ENCODE assay signal across 14 cellular contexts in genomic region chrX:24282381-24283121, GRCh38. TPM values are rescaled to one million over a fixed set of nuclear protein-coding genes. Genes with fewer than 3 reads are reported as not detected.
DNase-seq lines count a peak whose midpoint lies in the region; ATAC-seq and TF ChIP-seq lines count a peak whose summit lies in the region.
"Had no signal": no experiment of that assay in that cellular context is flagged by ENCODE, and none has a peak within 500 bp of the region (broad histone marks: within the 10 kb centered on the region; RNA-seq: fewer than 3 reads in every experiment).

No MANE protein-coding gene starts in this region.

- H4K8ac ChIP-seq in IMR-90 (ENCODE audit: low read depth in 2 of 2, low read length in 2 of 2) = no peak overlapping the region

- no peaks in the 10 kb centered on the region for H3K36me3 Mint-ChIP-seq in nephron progenitor cell (ENCODE audit: low read depth)
- no peaks in the 10 kb centered on the region for H3K36me3 Mint-ChIP-seq in activated CD8-positive, alpha-beta memory T cell treated with anti-CD3 and anti-CD28 coated beads, Interleukin-2, amount 10 ng/mL, durations not matched to agents 7 days and 5 days

- POLR2A ChIA-PET in IMR-90 (lab: Charles Lee; ENCODE audit: unreplicated experiment) = no interaction called here

- peak overlapping the region; percentile 72 for H2AFZ ChIP-seq in IMR-90 (replicated peaks; ENCODE audit: low read length, poor library complexity)

- peak overlapping the region; percentile 72 for H3K4me3 Mint-ChIP-seq in nephron progenitor cell
- H3K4me3 Mint-ChIP-seq in activated CD8-positive, alpha-beta memory T cell treated with anti-CD3 and anti-CD28 coated beads, Interleukin-2, amount 10 ng/mL, durations not matched to agents 7 days and 5 days = no peak overlapping the region
- H3K4me3 Mint-ChIP-seq: activated CD4-positive, alpha-beta memory T cell treated with anti-CD3 and anti-CD28 coated beads, Interleukin-2, amount 10 ng/mL, durations not matched to agents 7 days and 5 days had no signal

- no peak overlapping the region for H2BK15ac ChIP-seq in IMR-90 (ENCODE audit: low read depth, low read length)

- H3K23ac ChIP-seq in IMR-90 (ENCODE audit: low read depth, low read length) = no peak overlapping the region

- ATAC-seq in IMR-90 (ENCODE audit: low read depth) (peak; percentile 57), HG03442 (IDR thresholded peaks at IDR 0.05; ENCODE audit: unreplicated experiment) (no peak)
- no peak for ATAC-seq in activated CD8-positive, alpha-beta memory T cell treated with anti-CD3 and anti-CD28 coated beads, Interleukin-2, amount 10 ng/mL, durations not matched to agents 7 days and 5 days
- ATAC-seq: esophagus mucosa, HCT116 had no signal

- peaks cover 2% of the 10 kb centered on the region; the same call in 1 of the 2 replicates for H3K4me1 ChIP-seq in IMR-90 (ENCODE audit: control insufficient read depth, insufficient read depth, low read length)
- H3K4me1 ChIP-seq in endocrine pancreas (ENCODE audit: control insufficient read depth, insufficient read depth, low read length) = peaks cover 3% of the 10 kb centered on the region
- H3K4me1 ChIP-seq: Caco-2 had no signal

- no peaks in the 10 kb centered on the region for H4K20me1 ChIP-seq in IMR-90 (ENCODE audit: insufficient read depth, low read length)

- no peaks in the 10 kb centered on the region for H3K79me1 ChIP-seq in IMR-90 (ENCODE audit: low read depth in 1 of 2, low read length in 2 of 2)

- H3K4me3 ChIP-seq in IMR-90 (ENCODE audit: insufficient read depth, low read depth, low read length) (no peak overlapping the region), endocrine pancreas (ENCODE audit: control insufficient read depth, insufficient read depth, low read length) (peak overlapping the region; percentile 14)
- H3K4me3 ChIP-seq: thoracic aorta had no signal

- no peak overlapping the region for H3K14ac ChIP-seq in IMR-90 (replicated peaks; ENCODE audit: low read depth, low read length)

- no peak overlapping the region for H2BK5ac ChIP-seq in IMR-90 (ENCODE audit: low read depth, low read length, poor library complexity, severe bottlenecking)

- dilution Hi-C loops in IMR-90 (cut with HindIII; ENCODE audit: low sequenced_read_pairs, unreplicated experiment) = no loop called here

- intact Hi-C loops in IMR-90 (cut with micrococcal nuclease) = no loop called here

- peaks cover 45% of the 10 kb centered on the region for H3K4me1 Mint-ChIP-seq in nephron progenitor cell
- H3K4me1 Mint-ChIP-seq in activated CD8-positive, alpha-beta memory T cell treated with anti-CD3 and anti-CD28 coated beads, Interleukin-2, amount 10 ng/mL, durations not matched to agents 7 days and 5 days = no peaks in the 10 kb centered on the region
- H3K4me1 Mint-ChIP-seq: activated CD4-positive, alpha-beta memory T cell treated with anti-CD3 and anti-CD28 coated beads, Interleukin-2, amount 10 ng/mL, durations not matched to agents 7 days and 5 days had no signal

- H3K9me3 ChIP-seq in IMR-90 (ENCODE audit: control insufficient read depth, insufficient read depth, low read length) = no peaks in the 10 kb centered on the region
- H3K9me3 ChIP-seq in endocrine pancreas (ENCODE audit: control insufficient read depth, low read length) = no peaks in the 10 kb centered on the region
- H3K9me3 ChIP-seq: Caco-2, thoracic aorta had no signal

- H3K4me2 ChIP-seq in IMR-90 (ENCODE audit: low read depth, low read length) = peak overlapping the region; percentile 62; the same call in 1 of the 2 replicates

- TF ChIP-seq POLR2A in IMR-90 (IDR thresholded peaks at IDR 0.05; ENCODE audit: low read depth, low read length) = no peak

- peak overlapping the region; percentile 93 for H3K27ac Mint-ChIP-seq in nephron progenitor cell
- no peak overlapping the region for H3K27ac Mint-ChIP-seq in activated CD8-positive, alpha-beta memory T cell treated with anti-CD3 and anti-CD28 coated beads, Interleukin-2, amount 10 ng/mL, durations not matched to agents 7 days and 5 days
- H3K27ac Mint-ChIP-seq: activated CD4-positive, alpha-beta memory T cell treated with anti-CD3 and anti-CD28 coated beads, Interleukin-2, amount 10 ng/mL, durations not matched to agents 7 days and 5 days had no signal

- TF ChIP-seq RAD21 in IMR-90 (IDR thresholded peaks at IDR 0.05; ENCODE audit: low read length) = no peak

- H2BK120ac ChIP-seq in IMR-90 (ENCODE audit: low read depth, low read length) = no peak overlapping the region

- H3K9me3 Mint-ChIP-seq in nephron progenitor cell = peaks cover 7% of the 10 kb centered on the region
- H3K9me3 Mint-ChIP-seq in activated CD8-positive, alpha-beta memory T cell treated with anti-CD3 and anti-CD28 coated beads, Interleukin-2, amount 10 ng/mL, durations not matched to agents 7 days and 5 days (ENCODE audit: low read depth) = no peaks in the 10 kb centered on the region
- H3K9me3 Mint-ChIP-seq: activated CD4-positive, alpha-beta memory T cell treated with anti-CD3 and anti-CD28 coated beads, Interleukin-2, amount 10 ng/mL, durations not matched to agents 7 days and 5 days had no signal

- no TSS peak for BruUV-seq in IMR-90 (replicated peaks; lab: Mats Ljungman, UMichigan)

- H2BK20ac ChIP-seq in IMR-90 (ENCODE audit: low read depth, low read length) = no peak overlapping the region

- H4K5ac ChIP-seq in IMR-90 (ENCODE audit: low read depth, low read length) = no peak overlapping the region

- H3K9ac ChIP-seq in IMR-90 (ENCODE audit: low read depth, low read length) (no peak overlapping the region), endocrine pancreas (ENCODE audit: control insufficient read depth, insufficient read depth, low read length) (no peak overlapping the region)

- H3K18ac ChIP-seq in IMR-90 (ENCODE audit: low read depth, low read length) = no peak overlapping the region

- CTCF ChIA-PET in IMR-90 (lab: Yijun Ruan, JAX) = no interaction called here
- CTCF ChIA-PET in activated CD8-positive, alpha-beta memory T cell treated with anti-CD3 and anti-CD28 coated beads, Interleukin-2, amount 10 ng/mL, durations not matched to agents 7 days and 5 days (lab: Charles Lee) = no interaction called here

- in situ Hi-C loops in IMR-90 (cut with MboI; ENCODE audit: low sequenced_read_pairs) = no loop called here

- H3K56ac ChIP-seq in IMR-90 (ENCODE audit: extremely low read depth, insufficient read depth, low read length) = no peak overlapping the region

- DNase-seq in Daoy (ENCODE audit: low read depth) (peak; percentile 13), IMR-90 (peak; percentile 31), nephron progenitor cell (peak; percentile 41), NOMO-1 (lab: John Stamatoyannopoulos, UW; ENCODE audit: unreplicated experiment in 2 of 2) (no peak), KG1 (lab: John Stamatoyannopoulos, UW) (no peak)
- no peak for DNase-seq in activated CD8-positive, alpha-beta memory T cell treated with anti-CD3 and anti-CD28 coated beads, Interleukin-2, amount 10 ng/mL, durations not matched to agents 7 days and 5 days
- DNase-seq: activated CD4-positive, alpha-beta memory T cell treated with anti-CD3 and anti-CD28 coated beads, Interleukin-2, amount 10 ng/mL, durations not matched to agents 7 days and 5 days; amygdala; Caco-2 had no signal

- H3K9me1 ChIP-seq in IMR-90 (ENCODE audit: insufficient read depth, low read length) = no peaks in the 10 kb centered on the region

- WGBS in IMR-90 (ENCODE audit: extremely low coverage in 2 of 2, insufficient read length in 1 of 2), 2 experiments = 41% methylated on average over 3 of the region's 12 CpGs; no CpG with 5 or more reads in 1 of the 2 experiments

- no peak overlapping the region for H2AK5ac ChIP-seq in IMR-90 (ENCODE audit: low read depth, low read length)

- H3K4ac ChIP-seq in IMR-90 (ENCODE audit: low read depth, low read length) = no peak overlapping the region

- peak overlapping the region; percentile 61; the same call in 1 of the 2 replicates for H3K27ac ChIP-seq in IMR-90 (ENCODE audit: insufficient read depth, low read length)
- H3K27ac ChIP-seq: thoracic aorta had no signal

- H3K36me3 ChIP-seq in IMR-90 (ENCODE audit: control insufficient read depth, insufficient read depth, low read length) (no peaks in the 10 kb centered on the region), endocrine pancreas (ENCODE audit: control insufficient read depth, insufficient read depth, low read length) (no peaks in the 10 kb centered on the region)
- H3K36me3 ChIP-seq: thoracic aorta had no signal

- no peak overlapping the region for H2AK9ac ChIP-seq in IMR-90 (replicated peaks; ENCODE audit: low read depth, low read length, poor library complexity)

- TF ChIP-seq CTCF in IMR-90 (conservative IDR thresholded peaks at IDR 0.05; ENCODE audit: low read depth, low read length) (no peak), nephron progenitor cell (IDR thresholded peaks at IDR 0.05) (no peak)

- peaks cover 4% of the 10 kb centered on the region for H3K27me3 Mint-ChIP-seq in nephron progenitor cell (ENCODE audit: low read depth, poor library complexity)
- H3K27me3 Mint-ChIP-seq in activated CD8-positive, alpha-beta memory T cell treated with anti-CD3 and anti-CD28 coated beads, Interleukin-2, amount 10 ng/mL, durations not matched to agents 7 days and 5 days = peaks cover 15% of the 10 kb centered on the region

- H4K91ac ChIP-seq in IMR-90 (ENCODE audit: insufficient read depth, low read depth, low read length) = no peak overlapping the region

- H3K27me3 ChIP-seq in IMR-90 (ENCODE audit: control insufficient read depth, insufficient read depth, low read length) = peaks cover 17% of the 10 kb centered on the region
- H3K27me3 ChIP-seq in endocrine pancreas (ENCODE audit: control insufficient read depth, insufficient read depth, low read length) = no peaks in the 10 kb centered on the region

TF ChIP-seq in IMR-90, 13 proteins besides CTCF, POLR2A, EP300 and RAD21 (continues in another document):
- TF ChIP-seq RFX5 (IDR thresholded peaks at IDR 0.05; ENCODE audit: low read depth, low read length) = no peak
- TF ChIP-seq MAZ (IDR thresholded peaks at IDR 0.05; ENCODE audit: borderline replicate concordance, low read depth, low read length) = no peak
- no peak for TF ChIP-seq RCOR1 (IDR thresholded peaks at IDR 0.05; ENCODE audit: insufficient replicate concordance, low read length)

RNA-seq across cellular contexts. Expression of gene SUPT20HL2, which starts 31.3 kb away (rescaled TPM):
- not detected in 2 replicates for total RNA-seq in Daoy (2014; rRNA removed; shearing (Covaris generic))
- not detected in 2 replicates for total RNA-seq in IMR-90 (2012; rRNA removed)
- polyA plus RNA-seq in IMR-90 (2012; rRNA removed) = not detected in 2 replicates
- polyA plus RNA-seq in IMR-90 (2012; cell fraction: cytosol; rRNA removed) = 0.01 TPM in 1 of 2 replicates, not detected in the other
- not detected in 2 replicates for polyA plus RNA-seq in IMR-90 (2012; cell fraction: nucleus; rRNA removed; ENCODE audit: low replicate concordance)
- not detected for total RNA-seq in activated CD8-positive, alpha-beta memory T cell treated with anti-CD3 and anti-CD28 coated beads, Interleukin-2, amount 10 ng/mL, durations not matched to agents 7 days and 5 days
- total RNA-seq: activated CD4-positive, alpha-beta memory T cell treated with anti-CD3 and anti-CD28 coated beads, Interleukin-2, amount 10 ng/mL, durations not matched to agents 7 days and 5 days; Caco-2; esophagus mucosa; thoracic aorta had no signal

Comparison
In these comparisons a context has a peak if more than half of its experiments do, and no peak if none do; other contexts are left out.
1. DNase-seq: peak in Daoy (single experiment), IMR-90 (single experiment) and nephron progenitor cell (single experiment); none in NOMO-1 (0 of 2), KG1 (single experiment) and activated CD8-positive, alpha-beta memory T cell treated with anti-CD3 and anti-CD28 coated beads, Interleukin-2, amount 10 ng/mL, durations not matched to agents 7 days and 5 days (single experiment).